Comparison of ENCODE assay signal across 8 cellular contexts in genomic region chrX:130024127-130024526, GRCh38. TPM values are rescaled to one million over a fixed set of nuclear protein-coding genes. Genes with fewer than 3 reads are reported as not detected.
DNase-seq lines count a peak whose midpoint lies in the region; ATAC-seq and TF ChIP-seq lines count a peak whose summit lies in the region.

No MANE protein-coding gene starts in this region.

- H3F3A ChIP-seq in neural progenitor cell (ENCODE audit: low read depth) = peaks cover 8% of the 10 kb centered on the region

- peak; percentile 99 for ATAC-seq in HG02885 (IDR thresholded peaks at IDR 0.05; ENCODE audit: poor library complexity, unreplicated experiment)

- intact Hi-C loops in tibial artery (cut with DNase I; ENCODE audit: low total_unique reads) = loop anchor here (10.0 kb wide), 1 partner anchor 89 kb away; no protein-coding TSS in a partner anchor

- peaks cover 7% of the 10 kb centered on the region for H3K27me3 Mint-ChIP-seq in neural progenitor cell (ENCODE audit: insufficient read depth, low read depth)

- H2AFZ ChIP-seq in neural progenitor cell (replicated peaks) = no peak overlapping the region

- peak overlapping the region; percentile 61 for H3K27ac Mint-ChIP-seq in neural progenitor cell

- no peaks in the 10 kb centered on the region for H3K4me1 ChIP-seq in neural progenitor cell
- H3K4me1 ChIP-seq in tibial artery = peaks cover 0 to 11% (median 0%) of the 10 kb centered on the region in 4 donors

- no peak overlapping the region for H3K4me3 ChIP-seq in neural progenitor cell
- H3K4me3 ChIP-seq in tibial artery = no peak overlapping the region

- H3K36me3 Mint-ChIP-seq in neural progenitor cell = peaks cover 58% of the 10 kb centered on the region

- DNase-seq in NCI-H748 (lab: John Stamatoyannopoulos, UW; ENCODE audit: unreplicated experiment) (peak; percentile 13), NCI-H748 treated with DMSO at 0.1 percent for 48 hours (lab: John Stamatoyannopoulos, UW) (no peak), NCI-H69 (lab: John Stamatoyannopoulos, UW) (peak; percentile 54), epithelial cell of prostate (ENCODE audit: low read depth, low spot score) (peak; percentile 1), neural progenitor cell (ENCODE audit: low spot score) (peak; percentile 69), tibial artery (peak; percentile 81 to 86)
- DNase-seq in activated CD8-positive, alpha-beta memory T cell treated with anti-CD3 and anti-CD28 coated beads for 4 hours (ENCODE audit: low read depth in 2 of 2) = peak; percentile 32 to 57

- H3K27me3 ChIP-seq in neural progenitor cell (no peaks in the 10 kb centered on the region), tibial artery (no peaks in the 10 kb centered on the region)

- peaks cover 37% of the 10 kb centered on the region for H4K20me1 ChIP-seq in neural progenitor cell (ENCODE audit: low read depth)

- peaks cover 17% of the 10 kb centered on the region for H3K4me1 Mint-ChIP-seq in neural progenitor cell

- H3K9ac ChIP-seq in neural progenitor cell = no peak overlapping the region

- no peaks in the 10 kb centered on the region for H3K79me2 ChIP-seq in neural progenitor cell (ENCODE audit: low read depth)

- H3K27ac ChIP-seq in epithelial cell of prostate (no peak overlapping the region), neural progenitor cell (no peak overlapping the region), tibial artery (no peak overlapping the region)

- no peak overlapping the region for H3K4me2 ChIP-seq in neural progenitor cell

- no peaks in the 10 kb centered on the region for H3K9me3 Mint-ChIP-seq in neural progenitor cell

- H3K36me3 ChIP-seq in neural progenitor cell = no peaks in the 10 kb centered on the region
- peaks cover 10 to 44% (median 37%) of the 10 kb centered on the region in 3 donors for H3K36me3 ChIP-seq in tibial artery

- H3K9me3 ChIP-seq in neural progenitor cell (ENCODE audit: low read depth) = no peaks in the 10 kb centered on the region
- H3K9me3 ChIP-seq in tibial artery = no peaks in the 10 kb centered on the region

- no peak for TF ChIP-seq CTCF in neural progenitor cell (IDR thresholded peaks at IDR 0.05)
- no peak for TF ChIP-seq CTCF in tibial artery (IDR thresholded peaks at IDR 0.05)

- H3K4me3 Mint-ChIP-seq in neural progenitor cell = no peak overlapping the region

RNA-seq across cellular contexts. Expression of gene BCORL1, which starts 41.7 kb away (rescaled TPM):
- 5.1 and 6.5 TPM in 2 replicates for total RNA-seq in neural progenitor cell (ENCODE audit: low replicate concordance)
